Comparison of ENCODE assay signal across 22 cellular contexts in genomic region chr12:59583003-59583712, GRCh38.
"Had no signal": no experiment of that assay in that cellular context is flagged by ENCODE, and none has a peak within 500 bp of the region (broad histone marks: within the 10 kb centered on the region; RNA-seq: fewer than 3 reads in every experiment).

No MANE protein-coding gene starts in this region.

- H3K36me3 Mint-ChIP-seq: memory B cell; natural killer cell treated with Interleukin-12 subunit alpha and Interleukin-12 subunit beta and Interleukin-15 and Interleukin-18, amount 100 ng/mL, for 72 hours; neural progenitor cell; stimulated activated memory B cell treated with anti-CD40 and anti-IgM and Interleukin-4, amounts not matched to agents 10 μg/mL and 1 μg/mL and 100 μg/mL, for 72 hours had no signal

- H3K27me3 Mint-ChIP-seq: stimulated activated memory B cell treated with anti-CD40 and anti-IgM and Interleukin-4, amounts not matched to agents 10 μg/mL and 1 μg/mL and 100 μg/mL, for 72 hours had no signal

- H3K4me3 Mint-ChIP-seq: endodermal cell; memory B cell; natural killer cell treated with Interleukin-12 subunit alpha and Interleukin-12 subunit beta and Interleukin-15 and Interleukin-18, amount 100 ng/mL, for 72 hours; neural progenitor cell; stimulated activated memory B cell treated with anti-CD40 and anti-IgM and Interleukin-4, amounts not matched to agents 10 μg/mL and 1 μg/mL and 100 μg/mL, for 72 hours had no signal

- H3K27ac Mint-ChIP-seq: endodermal cell; memory B cell; natural killer cell treated with Interleukin-12 subunit alpha and Interleukin-12 subunit beta and Interleukin-15 and Interleukin-18, amount 100 ng/mL, for 72 hours; neural progenitor cell; progenitor cell of endocrine pancreas; stimulated activated memory B cell treated with anti-CD40 and anti-IgM and Interleukin-4, amounts not matched to agents 10 μg/mL and 1 μg/mL and 100 μg/mL, for 72 hours had no signal

- DNase-seq: effector CD4-positive, alpha-beta T cell; endodermal cell; foreskin keratinocyte; head of caudate nucleus; kidney; left cardiac atrium; left ventricle myocardium inferior; lower lobe of right lung; midbrain; occipital lobe; pancreas; right cardiac atrium; stimulated activated CD4-positive, alpha-beta T cell treated with anti-CD3 and anti-CD28 coated beads, Interleukin-4, amount 100 ng/mL, for 1 hour; stimulated activated CD8-positive, alpha-beta memory T cell treated with anti-CD3 and anti-CD28 coated beads, Interleukin-4, amount 100 ng/mL, for 48 hours; stomach; substantia nigra; trophoblast cell had no signal

- H3K9me3 Mint-ChIP-seq: endodermal cell; memory B cell; natural killer cell treated with Interleukin-12 subunit alpha and Interleukin-12 subunit beta and Interleukin-15 and Interleukin-18, amount 100 ng/mL, for 72 hours; neural progenitor cell; stimulated activated memory B cell treated with anti-CD40 and anti-IgM and Interleukin-4, amounts not matched to agents 10 μg/mL and 1 μg/mL and 100 μg/mL, for 72 hours had no signal

- H3K4me1 Mint-ChIP-seq: endodermal cell; memory B cell; neural progenitor cell; stimulated activated memory B cell treated with anti-CD40 and anti-IgM and Interleukin-4, amounts not matched to agents 10 μg/mL and 1 μg/mL and 100 μg/mL, for 72 hours had no signal

- ATAC-seq: foreskin keratinocyte; left cardiac atrium; lower lobe of right lung; natural killer cell treated with Interleukin-12 subunit alpha and Interleukin-12 subunit beta and Interleukin-15 and Interleukin-18, amount 100 ng/mL, for 72 hours; pancreas; right cardiac atrium; stimulated activated memory B cell treated with anti-CD40 and anti-IgM and Interleukin-4, amounts not matched to agents 10 μg/mL and 1 μg/mL and 100 μg/mL, for 72 hours had no signal
